In the genomic region with DNA sequence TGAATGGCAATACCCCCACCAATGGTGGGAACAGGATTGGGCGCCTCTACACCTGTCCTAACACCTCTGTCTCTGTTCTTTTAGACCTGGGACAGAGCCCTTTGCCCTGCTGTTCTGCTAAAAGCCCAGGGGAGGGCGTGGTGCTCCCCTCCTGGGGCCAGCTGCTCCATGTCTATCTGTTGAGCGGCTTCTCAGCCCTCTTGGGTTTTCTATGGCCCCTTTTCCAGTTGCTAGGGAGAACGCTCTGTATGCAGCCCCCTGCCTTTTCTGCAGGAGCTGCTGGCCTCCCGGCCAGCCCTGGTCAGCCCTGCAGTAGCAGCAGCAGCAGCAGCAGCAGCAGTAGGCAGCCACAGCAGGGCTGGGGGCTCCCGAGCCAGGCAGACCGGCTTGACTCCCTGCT, we compare ENCODE assay signal across 14 cellular contexts. TPM values are rescaled to one million over a fixed set of nuclear protein-coding genes. Genes with fewer than 3 reads are reported as not detected.
A peak's percentile ranks its signal among the peaks of the same experiment; 100 is the strongest.
DNase-seq lines count a peak whose midpoint lies in the region; ATAC-seq and TF ChIP-seq lines count a peak whose summit lies in the region.
"Had no signal": no experiment of that assay in that cellular context is flagged by ENCODE, and none has a peak within 500 bp of the region (broad histone marks: within the 10 kb centered on the region; RNA-seq: fewer than 3 reads in every experiment).

No MANE protein-coding gene starts in this region.

- peak; percentile 76 for TF ChIP-seq RAD21 in HCT116 (IDR thresholded peaks at IDR 0.05; ENCODE audit: low read depth)

- WGBS in suprapubic skin, result 87% methylated on average over 7 of the region's 7 CpGs

- TF ChIP-seq POLR2A in HCT116 (IDR thresholded peaks at IDR 0.05; ENCODE audit: borderline replicate concordance, extremely low read depth, insufficient read depth, insufficient read length) (no peak), suprapubic skin (IDR thresholded peaks at IDR 0.05) (no peak)

- peak; percentile 66 for ATAC-seq in HCT116
- ATAC-seq in HG02623 (IDR thresholded peaks at IDR 0.05; ENCODE audit: unreplicated experiment), result no peak

- peaks cover 28% of the 10 kb centered on the region for H3K4me1 ChIP-seq in BE2C
- H3K4me1 ChIP-seq in HCT116 (ENCODE audit: control insufficient read depth in 1 of 2, insufficient read depth in 2 of 2, low read length in 2 of 2), result peaks cover 0 to 7% of the 10 kb centered on the region in 2 experiments; a peak in 1 of 4 replicates
- peaks cover 14% of the 10 kb centered on the region for H3K4me1 ChIP-seq in suprapubic skin

- no peaks in the 10 kb centered on the region for H3K9me2 ChIP-seq in HCT116 (ENCODE audit: insufficient read depth)

- in situ Hi-C loops in SK-MEL-5 (cut with HindIII; ENCODE audit: low pct_unique_long_range_greater_than_20kb, low sequenced_read_pairs), result no loop called here

- no peaks in the 10 kb centered on the region for H3K27me3 ChIP-seq in BE2C
- 0 out of 2 replicates have a peak, but pooled peaks cover 6% of the 10 kb centered on the region for H3K27me3 ChIP-seq in HCT116 (ENCODE audit: insufficient read depth, low read length)
- H3K27me3 ChIP-seq in suprapubic skin, result peaks cover 80% of the 10 kb centered on the region

- intact Hi-C loops in HCT116 (cut with micrococcal nuclease), result loop anchor here (1.0 to 10.0 kb wide), 2 partner anchors 333 to 487 kb away; no protein-coding TSS in a partner anchor

- H3K9me3 ChIP-seq in BE2C (no peaks in the 10 kb centered on the region), HCT116 (ENCODE audit: control insufficient read depth in 1 of 2, insufficient read depth in 1 of 2, low read depth in 1 of 2, low read length in 2 of 2) (no peaks in the 10 kb centered on the region), suprapubic skin (no peaks in the 10 kb centered on the region)
- H3K9me3 ChIP-seq: neutrophil had no signal

- no peak overlapping the region for H2AFZ ChIP-seq in HCT116 (ENCODE audit: low read depth, low read length, poor library complexity, severe bottlenecking)

- H3K4me2 ChIP-seq in HCT116 (ENCODE audit: low read length), result no peak overlapping the region

- peak; percentile 34; the same call in 1 of the 2 replicates for TF ChIP-seq CTCF in BE2C (IDR thresholded peaks at IDR 0.05; ENCODE audit: low read depth, low read length)
- TF ChIP-seq CTCF in HCT116 (IDR thresholded peaks at IDR 0.05 in 2 of 3, conservative IDR thresholded peaks at IDR 0.05 in 1 of 3; ENCODE audit: borderline replicate concordance in 1 of 3, insufficient read depth in 1 of 3, low read depth in 2 of 3, low read length in 2 of 3), result peak; percentile 59 to 69 (median 67); a peak in 5 of 6 replicates
- no peak for TF ChIP-seq CTCF in suprapubic skin (IDR thresholded peaks at IDR 0.05)

- POLR2A ChIA-PET in HCT116 (lab: Charles Lee), result no interaction called here

- no peaks in the 10 kb centered on the region for H4K20me1 ChIP-seq in HCT116 (ENCODE audit: insufficient read depth)

- no TSS peak for BruUV-seq in HCT116 (replicated peaks; lab: Mats Ljungman, UMichigan)

- H3K4me3 ChIP-seq in BE2C (ENCODE audit: low read depth, low read length) (peak overlapping the region; percentile 25; the same call in 1 of the 2 replicates), HCT116 (replicated peaks in 1 of 2; ENCODE audit: low read depth in 1 of 2, low read length in 2 of 2) (no peak overlapping the region), suprapubic skin (no peak overlapping the region)

- H3K27ac ChIP-seq in HCT116 (ENCODE audit: low read depth, low read length), result no peak overlapping the region
- H3K27ac ChIP-seq in suprapubic skin, result no peak overlapping the region
- H3K27ac ChIP-seq: neutrophil had no signal

- RAD21 ChIA-PET in HCT116 (lab: Charles Lee; ENCODE audit: low non-redundant PET in 1 of 2, low total read pairs in 2 of 2, uncharacterized antibody in 2 of 2, unreplicated experiment in 2 of 2), result interaction anchor here (1.3 to 1.6 kb wide), 2 partner anchors 333 kb away, joined by 3 to 5 read pairs; no protein-coding TSS in a partner anchor

- H3K79me2 ChIP-seq in HCT116 (ENCODE audit: insufficient read depth, low read length), result no peaks in the 10 kb centered on the region

- H3K36me3 ChIP-seq in BE2C, result peaks cover 78% of the 10 kb centered on the region
- no peaks in the 10 kb centered on the region for H3K36me3 ChIP-seq in HCT116 (ENCODE audit: control insufficient read depth in 1 of 2, insufficient read depth in 2 of 2, low read length in 2 of 2)
- H3K36me3 ChIP-seq in suprapubic skin, result no peaks in the 10 kb centered on the region
- H3K36me3 ChIP-seq: neutrophil had no signal

- no peak overlapping the region for H3K9ac ChIP-seq in HCT116 (ENCODE audit: low read length)

- DNase-seq in BE2C (no peak), HCT116 (ENCODE audit: low read depth, low spot score) (peak; percentile 7), SK-MEL-5 (ENCODE audit: low read depth, low spot score) (peak; percentile 44), iPS-NIHi7 (ENCODE audit: extremely low spot score) (peak; percentile 71), HuH-7.5 (ENCODE audit: low spot score) (no peak), suprapubic skin (ENCODE audit: low spot score in 2 of 2) (no peak), T1000 (lab: John Stamatoyannopoulos, UW) (no peak)
- DNase-seq: COR-L47, immature natural killer cell, NCI-H510A treated with DMSO at 0.1 percent for 48 hours had no signal

- CTCF ChIA-PET in HCT116 (lab: Charles Lee), result interaction anchor here (0.8 to 2.7 kb wide), 3 partner anchors 51 to 463 kb away, joined by 3 to 7 read pairs (median 4); no protein-coding TSS in a partner anchor

- no peak for TF ChIP-seq EP300 in suprapubic skin (IDR thresholded peaks at IDR 0.05)

TF ChIP-seq in HCT116, 20 proteins besides CTCF, POLR2A, EP300 and RAD21:
- TF ChIP-seq EZH2 (IDR thresholded peaks at IDR 0.05) (no peak), EZH2phosphoT487 (IDR thresholded peaks at IDR 0.05; ENCODE audit: borderline replicate concordance) (no peak), EGR1 (IDR thresholded peaks at IDR 0.05; ENCODE audit: low read depth) (no peak), SP1 (IDR thresholded peaks at IDR 0.05; ENCODE audit: low read depth) (no peak)

RNA-seq across cellular contexts. Expression of a gene that starts 1.2 kb away (rescaled TPM):
- 2.0 TPM for polyA plus RNA-seq in BE2C (2012; ENCODE audit: insufficient read depth, insufficient read length, low read depth)
- not detected for total RNA-seq in HCT116 (2021; ENCODE audit: unreplicated experiment)
- polyA plus RNA-seq in HCT116 (2012), result not detected in 2 replicates
- total RNA-seq in SK-MEL-5 (2014; rRNA removed; shearing (Covaris generic)), result not detected in 2 replicates
- polyA plus RNA-seq in SK-MEL-5 (2015; cell fraction: cytosol; rRNA removed), result 0.01 and 0.02 TPM in 2 replicates
- not detected in 2 replicates for polyA plus RNA-seq in SK-MEL-5 (2015; cell fraction: nucleus; rRNA removed)
- total RNA-seq in suprapubic skin, result not detected
- total RNA-seq: endothelial cell of umbilical vein; T-helper 2 cell treated with Interferon-gamma antibody and Interleukin-4, amounts not matched to agents 100 ng/mL and 5 ng/mL, for 36 hours had no signal
- polyA plus RNA-seq: endothelial cell of umbilical vein, immature natural killer cell had no signal

Comparison
In these comparisons a context has a peak if more than half of its experiments do, and no peak if none do; other contexts are left out.
1. DNase-seq: peak in HCT116 (single experiment), SK-MEL-5 (single experiment) and iPS-NIHi7 (single experiment); none in BE2C (single experiment), HuH-7.5 (single experiment), suprapubic skin (0 of 2) and T1000 (single experiment).
2. CTCF ChIP-seq: peak in BE2C (single experiment) and HCT116 (3 of 3); none in suprapubic skin (0 of 2).